In the genomic region with DNA sequence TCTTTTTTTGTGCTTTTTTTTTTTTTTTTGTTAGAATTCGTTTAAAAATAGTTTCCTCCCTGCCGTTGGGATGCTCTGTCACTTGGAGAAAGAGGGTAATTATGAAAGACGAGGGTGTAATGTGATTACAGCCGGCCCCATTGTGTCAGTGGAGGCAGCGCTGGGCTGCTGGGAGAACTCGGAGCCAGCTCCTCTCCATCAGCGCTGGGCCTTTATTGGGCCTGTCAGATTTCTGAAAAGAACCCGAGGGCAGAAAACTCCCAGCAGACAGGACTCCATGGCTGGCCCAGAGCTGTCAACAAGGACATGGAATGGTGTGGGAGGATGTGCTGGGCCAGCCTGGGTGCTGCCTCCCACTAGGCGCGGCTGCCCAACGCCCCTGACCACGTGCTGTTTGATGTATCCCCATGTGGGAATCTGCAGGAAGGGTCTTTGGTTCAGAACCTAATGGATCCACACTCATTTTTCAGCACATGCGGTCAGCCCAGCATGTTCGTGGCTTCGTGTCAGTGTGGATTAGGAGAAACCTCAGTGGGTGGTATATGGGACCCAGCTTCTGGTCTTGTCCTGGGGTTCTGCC, we compare ENCODE assay signal across 1 cellular context.
A peak's percentile ranks its signal among the peaks of the same experiment; 100 is the strongest.
TF ChIP-seq lines count a peak whose summit lies in the region.

No MANE protein-coding gene starts in this region.

TF ChIP-seq in K562, 482 proteins besides CTCF, POLR2A, EP300 and RAD21 (continued from another document):
- TF ChIP-seq MGA (IDR thresholded peaks at IDR 0.05) = peak; percentile 10; the same call in 1 of the 2 replicates
